ENCODE assay signal across 1 cellular context in genomic region chr3:30319713-30320112, GRCh38.
A peak's percentile ranks its signal among the peaks of the same experiment; 100 is the strongest.
TF ChIP-seq lines count a peak whose summit lies in the region.

No MANE protein-coding gene starts in this region.

TF ChIP-seq in HepG2, 621 proteins besides CTCF, POLR2A, EP300 and RAD21 (continued from another document and continues in another):
- TF ChIP-seq HDAC2 (CRISPR knock-in tag; IDR thresholded peaks at IDR 0.05) (no peak), BHLHE40 (IDR thresholded peaks at IDR 0.05; ENCODE audit: low read length) (no peak), ZNF281 (CRISPR knock-in tag; IDR thresholded peaks at IDR 0.05; ENCODE audit: borderline replicate concordance) (no peak), TGIF2 (CRISPR knock-in tag; IDR thresholded peaks at IDR 0.05) (no peak), SMC3 (IDR thresholded peaks at IDR 0.05; ENCODE audit: low read length) (peak; percentile 80), RBAK (CRISPR knock-in tag; IDR thresholded peaks at IDR 0.05) (no peak), FOXJ3 (CRISPR knock-in tag; IDR thresholded peaks at IDR 0.05; ENCODE audit: borderline replicate concordance) (no peak), MBNL3 (CRISPR knock-in tag; conservative IDR thresholded peaks at IDR 0.05) (no peak), ATF4 (CRISPR knock-in tag; IDR thresholded peaks at IDR 0.05) (no peak), U2AF1 (optimal IDR thresholded peaks at IDR 0.05; ENCODE audit: low read depth, low read length) (no peak), ERF (CRISPR knock-in tag; IDR thresholded peaks at IDR 0.05) (peak; percentile 61; the same call in 1 of the 2 replicates), ZMYM2 (CRISPR knock-in tag; IDR thresholded peaks at IDR 0.05) (no peak), MED8 (CRISPR knock-in tag; IDR thresholded peaks at IDR 0.05; ENCODE audit: insufficient replicate concordance) (no peak), ZNF546 (CRISPR knock-in tag; conservative IDR thresholded peaks at IDR 0.05) (no peak), SRSF1 (optimal IDR thresholded peaks at IDR 0.05; ENCODE audit: low read depth, low read length) (no peak), FOXA3 (CRISPR knock-in tag; IDR thresholded peaks at IDR 0.05) (peak; percentile 45; the same call in 1 of the 2 replicates), CBX1 (IDR thresholded peaks at IDR 0.05; ENCODE audit: low read depth) (no peak), SNAPC2 (CRISPR knock-in tag; IDR thresholded peaks at IDR 0.05) (no peak), KAT7 (CRISPR knock-in tag; IDR thresholded peaks at IDR 0.05; ENCODE audit: borderline replicate concordance) (no peak), ZNF460 (CRISPR knock-in tag; IDR thresholded peaks at IDR 0.05; ENCODE audit: borderline replicate concordance) (no peak), IKZF4 (CRISPR knock-in tag; IDR thresholded peaks at IDR 0.05; ENCODE audit: borderline replicate concordance, low read depth, not compliant biosample characterization) (no peak), ZNF543 (CRISPR knock-in tag; IDR thresholded peaks at IDR 0.05) (no peak), PLRG1 (conservative IDR thresholded peaks at IDR 0.05) (no peak), FOXK1 (CRISPR knock-in tag; IDR thresholded peaks at IDR 0.05; ENCODE audit: borderline replicate concordance, low read depth) (peak; percentile 42; the same call in 1 of the 2 replicates), ZNF614 (CRISPR knock-in tag; IDR thresholded peaks at IDR 0.05; ENCODE audit: borderline replicate concordance) (peak; percentile 69; the same call in 1 of the 2 replicates), RFX1 (IDR thresholded peaks at IDR 0.05) (no peak), ZNF264 (CRISPR knock-in tag; IDR thresholded peaks at IDR 0.05) (no peak), MYPOP (CRISPR knock-in tag; IDR thresholded peaks at IDR 0.05) (no peak), ZNF446 (CRISPR knock-in tag; IDR thresholded peaks at IDR 0.05) (no peak), ZNF33B (CRISPR knock-in tag; IDR thresholded peaks at IDR 0.05) (no peak), ELF4 (CRISPR knock-in tag; IDR thresholded peaks at IDR 0.05; ENCODE audit: borderline replicate concordance) (no peak), IKZF5 (CRISPR knock-in tag; IDR thresholded peaks at IDR 0.05) (peak; percentile 56; the same call in 1 of the 2 replicates), TMF1 (CRISPR knock-in tag; IDR thresholded peaks at IDR 0.05; ENCODE audit: low read depth) (no peak), KDM4B (CRISPR knock-in tag; IDR thresholded peaks at IDR 0.05) (0 out of 2 replicates have a peak, but pooled peaks have one; percentile 44), DDIT3 (CRISPR knock-in tag; IDR thresholded peaks at IDR 0.05) (no peak), ZNF496 (CRISPR knock-in tag; IDR thresholded peaks at IDR 0.05; ENCODE audit: insufficient replicate concordance) (no peak), MTA1 (CRISPR knock-in tag; IDR thresholded peaks at IDR 0.05; ENCODE audit: borderline replicate concordance) (no peak), SMAD9 (CRISPR knock-in tag; IDR thresholded peaks at IDR 0.05) (no peak), SCMH1 (CRISPR knock-in tag; IDR thresholded peaks at IDR 0.05; ENCODE audit: borderline replicate concordance) (no peak), PHF5A (CRISPR knock-in tag; IDR thresholded peaks at IDR 0.05; ENCODE audit: low read depth, unreplicated experiment) (no peak), ZNF296 (CRISPR knock-in tag; conservative IDR thresholded peaks at IDR 0.05) (no peak), ZBTB21 (CRISPR knock-in tag; IDR thresholded peaks at IDR 0.05) (no peak), DRAP1 (CRISPR knock-in tag; IDR thresholded peaks at IDR 0.05) (peak; percentile 36; the same call in 1 of the 2 replicates), CBX5 (CRISPR knock-in tag; IDR thresholded peaks at IDR 0.05; ENCODE audit: borderline replicate concordance) (peak; percentile 79; the same call in 1 of the 2 replicates), KAT8 (CRISPR knock-in tag; IDR thresholded peaks at IDR 0.05) (peak; percentile 29; the same call in 1 of the 2 replicates)
- TF ChIP-seq, protein P1, sequence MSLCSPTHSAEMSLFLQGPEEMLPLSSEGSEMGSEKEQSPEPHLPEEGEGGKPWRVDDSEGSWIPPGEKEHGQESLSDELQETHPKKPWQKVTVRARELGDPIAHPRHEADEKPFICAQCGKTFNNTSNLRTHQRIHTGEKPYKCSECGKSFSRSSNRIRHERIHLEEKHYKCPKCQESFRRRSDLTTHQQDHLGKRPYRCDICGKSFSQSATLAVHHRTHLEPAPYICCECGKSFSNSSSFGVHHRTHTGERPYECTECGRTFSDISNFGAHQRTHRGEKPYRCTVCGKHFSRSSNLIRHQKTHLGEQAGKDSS (CRISPR knock-in tag; IDR thresholded peaks at IDR 0.05; ENCODE audit: borderline replicate concordance, low read depth): no peak
- TF ChIP-seq, protein P2, sequence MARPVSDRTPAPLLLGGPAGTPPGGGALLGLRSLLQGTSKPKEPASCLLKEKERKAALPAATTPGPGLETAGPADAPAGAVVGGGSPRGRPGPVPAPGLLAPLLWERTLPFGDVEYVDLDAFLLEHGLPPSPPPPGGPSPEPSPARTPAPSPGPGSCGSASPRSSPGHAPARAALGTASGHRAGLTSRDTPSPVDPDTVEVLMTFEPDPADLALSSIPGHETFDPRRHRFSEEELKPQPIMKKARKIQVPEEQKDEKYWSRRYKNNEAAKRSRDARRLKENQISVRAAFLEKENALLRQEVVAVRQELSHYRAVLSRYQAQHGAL (CRISPR knock-in tag; IDR thresholded peaks at IDR 0.05; ENCODE audit: not compliant biosample characterization): no peak
- TF ChIP-seq, protein P3, sequence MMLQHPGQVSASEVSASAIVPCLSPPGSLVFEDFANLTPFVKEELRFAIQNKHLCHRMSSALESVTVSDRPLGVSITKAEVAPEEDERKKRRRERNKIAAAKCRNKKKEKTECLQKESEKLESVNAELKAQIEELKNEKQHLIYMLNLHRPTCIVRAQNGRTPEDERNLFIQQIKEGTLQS (CRISPR knock-in tag; IDR thresholded peaks at IDR 0.05): no peak
- TF ChIP-seq, protein P4, sequence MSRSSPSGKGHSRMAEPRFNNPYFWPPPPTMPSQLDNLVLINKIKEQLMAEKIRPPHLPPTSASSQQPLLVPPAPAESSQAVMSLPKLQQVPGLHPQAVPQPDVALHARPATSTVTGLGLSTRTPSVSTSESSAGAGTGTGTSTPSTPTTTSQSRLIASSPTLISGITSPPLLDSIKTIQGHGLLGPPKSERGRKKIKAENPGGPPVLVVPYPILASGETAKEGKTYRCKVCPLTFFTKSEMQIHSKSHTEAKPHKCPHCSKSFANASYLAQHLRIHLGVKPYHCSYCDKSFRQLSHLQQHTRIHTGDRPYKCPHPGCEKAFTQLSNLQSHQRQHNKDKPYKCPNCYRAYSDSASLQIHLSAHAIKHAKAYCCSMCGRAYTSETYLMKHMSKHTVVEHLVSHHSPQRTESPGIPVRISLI (CRISPR knock-in tag; IDR thresholded peaks at IDR 0.05; ENCODE audit: borderline replicate concordance): peak; percentile 14; the same call in 1 of the 2 replicates
- TF ChIP-seq, protein P5, sequence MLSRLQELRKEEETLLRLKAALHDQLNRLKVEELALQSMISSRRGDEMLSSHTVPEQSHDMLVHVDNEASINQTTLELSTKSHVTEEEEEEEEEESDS (CRISPR knock-in tag; IDR thresholded peaks at IDR 0.05; ENCODE audit: borderline replicate concordance): no peak
- TF ChIP-seq, protein P6, sequence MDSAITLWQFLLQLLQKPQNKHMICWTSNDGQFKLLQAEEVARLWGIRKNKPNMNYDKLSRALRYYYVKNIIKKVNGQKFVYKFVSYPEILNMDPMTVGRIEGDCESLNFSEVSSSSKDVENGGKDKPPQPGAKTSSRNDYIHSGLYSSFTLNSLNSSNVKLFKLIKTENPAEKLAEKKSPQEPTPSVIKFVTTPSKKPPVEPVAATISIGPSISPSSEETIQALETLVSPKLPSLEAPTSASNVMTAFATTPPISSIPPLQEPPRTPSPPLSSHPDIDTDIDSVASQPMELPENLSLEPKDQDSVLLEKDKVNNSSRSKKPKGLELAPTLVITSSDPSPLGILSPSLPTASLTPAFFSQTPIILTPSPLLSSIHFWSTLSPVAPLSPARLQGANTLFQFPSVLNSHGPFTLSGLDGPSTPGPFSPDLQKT (CRISPR knock-in tag; IDR thresholded peaks at IDR 0.05; ENCODE audit: borderline replicate concordance): no peak
- TF ChIP-seq, protein P7, sequence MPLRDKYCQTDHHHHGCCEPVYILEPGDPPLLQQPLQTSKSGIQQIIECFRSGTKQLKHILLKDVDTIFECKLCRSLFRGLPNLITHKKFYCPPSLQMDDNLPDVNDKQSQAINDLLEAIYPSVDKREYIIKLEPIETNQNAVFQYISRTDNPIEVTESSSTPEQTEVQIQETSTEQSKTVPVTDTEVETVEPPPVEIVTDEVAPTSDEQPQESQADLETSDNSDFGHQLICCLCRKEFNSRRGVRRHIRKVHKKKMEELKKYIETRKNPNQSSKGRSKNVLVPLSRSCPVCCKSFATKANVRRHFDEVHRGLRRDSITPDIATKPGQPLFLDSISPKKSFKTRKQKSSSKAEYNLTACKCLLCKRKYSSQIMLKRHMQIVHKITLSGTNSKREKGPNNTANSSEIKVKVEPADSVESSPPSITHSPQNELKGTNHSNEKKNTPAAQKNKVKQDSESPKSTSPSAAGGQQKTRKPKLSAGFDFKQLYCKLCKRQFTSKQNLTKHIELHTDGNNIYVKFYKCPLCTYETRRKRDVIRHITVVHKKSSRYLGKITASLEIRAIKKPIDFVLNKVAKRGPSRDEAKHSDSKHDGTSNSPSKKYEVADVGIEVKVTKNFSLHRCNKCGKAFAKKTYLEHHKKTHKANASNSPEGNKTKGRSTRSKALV (CRISPR knock-in tag; IDR thresholded peaks at IDR 0.05): no peak
- TF ChIP-seq, protein P8, sequence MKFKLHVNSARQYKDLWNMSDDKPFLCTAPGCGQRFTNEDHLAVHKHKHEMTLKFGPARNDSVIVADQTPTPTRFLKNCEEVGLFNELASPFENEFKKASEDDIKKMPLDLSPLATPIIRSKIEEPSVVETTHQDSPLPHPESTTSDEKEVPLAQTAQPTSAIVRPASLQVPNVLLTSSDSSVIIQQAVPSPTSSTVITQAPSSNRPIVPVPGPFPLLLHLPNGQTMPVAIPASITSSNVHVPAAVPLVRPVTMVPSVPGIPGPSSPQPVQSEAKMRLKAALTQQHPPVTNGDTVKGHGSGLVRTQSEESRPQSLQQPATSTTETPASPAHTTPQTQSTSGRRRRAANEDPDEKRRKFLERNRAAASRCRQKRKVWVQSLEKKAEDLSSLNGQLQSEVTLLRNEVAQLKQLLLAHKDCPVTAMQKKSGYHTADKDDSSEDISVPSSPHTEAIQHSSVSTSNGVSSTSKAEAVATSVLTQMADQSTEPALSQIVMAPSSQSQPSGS (CRISPR knock-in tag; IDR thresholded peaks at IDR 0.05): no peak
- TF ChIP-seq, protein P9, sequence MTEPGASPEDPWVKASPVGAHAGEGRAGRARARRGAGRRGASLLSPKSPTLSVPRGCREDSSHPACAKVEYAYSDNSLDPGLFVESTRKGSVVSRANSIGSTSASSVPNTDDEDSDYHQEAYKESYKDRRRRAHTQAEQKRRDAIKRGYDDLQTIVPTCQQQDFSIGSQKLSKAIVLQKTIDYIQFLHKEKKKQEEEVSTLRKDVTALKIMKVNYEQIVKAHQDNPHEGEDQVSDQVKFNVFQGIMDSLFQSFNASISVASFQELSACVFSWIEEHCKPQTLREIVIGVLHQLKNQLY (CRISPR knock-in tag; IDR thresholded peaks at IDR 0.05): no peak
